ENCODE assay signal across 11 cellular contexts in genomic region chr3:2099779-2100191, GRCh38. TPM values are rescaled to one million over a fixed set of nuclear protein-coding genes. Genes with fewer than 3 reads are reported as not detected.
DNase-seq lines count a peak whose midpoint lies in the region; ATAC-seq and TF ChIP-seq lines count a peak whose summit lies in the region.
"Had no signal": no experiment of that assay in that cellular context is flagged by ENCODE, and none has a peak within 500 bp of the region (broad histone marks: within the 10 kb centered on the region; RNA-seq: fewer than 3 reads in every experiment).

No MANE protein-coding gene starts in this region.

- peak overlapping the region; percentile 22 for H3K4me3 Mint-ChIP-seq in T-helper 17 cell
- H3K4me3 Mint-ChIP-seq: dendritic cell treated with granulocyte-macrophage colony-stimulating factor and Interleukin-4, amounts not matched to agents 40 ng/mL and 50 ng/mL, for 4 days had no signal

- no peaks in the 10 kb centered on the region for H3K36me3 Mint-ChIP-seq in T-helper 17 cell (ENCODE audit: low read depth)

- H3K27ac ChIP-seq in HEK293 (ENCODE audit: extremely low read depth, low read depth, low read length) = peak overlapping the region; percentile 9; the same call in 1 of the 2 replicates

- CTCF ChIA-PET in HEK293 (lab: Yijun Ruan, JAX) = no interaction called here

- peak overlapping the region; percentile 67 for H3K4me3 ChIP-seq in HEK293 (ENCODE audit: low read depth, low read length)
- H3K4me3 ChIP-seq in retinal pigment epithelial cell (ENCODE audit: low read length) = peak overlapping the region; percentile 48

- ATAC-seq in T-helper 17 cell (no peak), HG02840 (IDR thresholded peaks at IDR 0.05; ENCODE audit: low FRiP score, unreplicated experiment) (no peak), GM21528 (IDR thresholded peaks at IDR 0.05; ENCODE audit: low FRiP score, unreplicated experiment) (no peak)

- no peak overlapping the region for H3K27ac Mint-ChIP-seq in T-helper 17 cell
- H3K27ac Mint-ChIP-seq: dendritic cell treated with granulocyte-macrophage colony-stimulating factor and Interleukin-4, amounts not matched to agents 40 ng/mL and 50 ng/mL, for 4 days had no signal

- no peaks in the 10 kb centered on the region for H3K36me3 ChIP-seq in HEK293 (ENCODE audit: control insufficient read depth in 2 of 2, insufficient read depth in 1 of 2, low read length in 2 of 2)

- H3K4me1 Mint-ChIP-seq in T-helper 17 cell = peaks cover 5% of the 10 kb centered on the region

- H3K4me1 ChIP-seq in HEK293 (ENCODE audit: control insufficient read depth, insufficient read depth, low read length) = peaks cover 2% of the 10 kb centered on the region; the same call in 1 of the 2 replicates

- H3K27me3 Mint-ChIP-seq in T-helper 17 cell = peaks cover 52% of the 10 kb centered on the region

- H3K9me3 ChIP-seq in HEK293 (ENCODE audit: control insufficient read depth, insufficient read depth, low read depth, low read length) (no peaks in the 10 kb centered on the region), T-helper 17 cell (ENCODE audit: control insufficient read depth, low read length, poor library complexity, severe bottlenecking) (no peaks in the 10 kb centered on the region)

- TF ChIP-seq CTCF in HEK293 (tag by site-specific recombination; IDR thresholded peaks at IDR 0.05) = no peak
- no peak for TF ChIP-seq CTCF in retinal pigment epithelial cell (conservative IDR thresholded peaks at IDR 0.05; ENCODE audit: low read depth, low read length)

- no peak for DNase-seq in T-helper 17 cell
- DNase-seq in islet precursor cell = peak; percentile 78
- DNase-seq in retinal pigment epithelial cell (ENCODE audit: low read depth) = no peak
- DNase-seq in activated effector memory CD4-positive, alpha-beta T cell treated with anti-CD3 and anti-CD28 coated beads, Interleukin-2, amount 50 U/mL, for 16 hours = no peak
- DNase-seq in SW 1271 (lab: John Stamatoyannopoulos, UW) = no peak
- DNase-seq: GF-D8 had no signal

- POLR2A ChIA-PET in HEK293 (lab: Yijun Ruan, JAX) = no interaction called here

TF ChIP-seq in HEK293, 187 proteins besides CTCF, POLR2A, EP300 and RAD21:
- TF ChIP-seq ZNF133 (tag by site-specific recombination; IDR thresholded peaks at IDR 0.05) (no peak), ZNF580 (tag by site-specific recombination; IDR thresholded peaks at IDR 0.05) (no peak), SETDB1 (IDR thresholded peaks at IDR 0.05; ENCODE audit: insufficient read length, low read length) (no peak), ZNF157 (tag by site-specific recombination; IDR thresholded peaks at IDR 0.05) (no peak), ZXDB (tag by site-specific recombination; IDR thresholded peaks at IDR 0.05) (no peak), ZNF529 (tag by site-specific recombination; IDR thresholded peaks at IDR 0.05; ENCODE audit: insufficient replicate concordance) (no peak), ZNF677 (tag by site-specific recombination; IDR thresholded peaks at IDR 0.05) (no peak), ZNF132 (tag by site-specific recombination; IDR thresholded peaks at IDR 0.05; ENCODE audit: borderline replicate concordance) (no peak), ZNF311 (tag by site-specific recombination; IDR thresholded peaks at IDR 0.05; ENCODE audit: borderline replicate concordance) (no peak), ZEB2 (tag by site-specific recombination; IDR thresholded peaks at IDR 0.05) (no peak), ZNF211 (tag by site-specific recombination; IDR thresholded peaks at IDR 0.05; ENCODE audit: low read depth) (no peak)

RNA-seq across cellular contexts. Expression of gene CNTN4, which starts 1.1 kb away (rescaled TPM):
- total RNA-seq in T-helper 17 cell = not detected
- total RNA-seq: LHCN-M2 had no signal
